28 cellular contexts compared by ENCODE assay signal in genomic region chr6:41599015-41599835, GRCh38. TPM values are rescaled to one million over a fixed set of nuclear protein-coding genes. Genes with fewer than 3 reads are reported as not detected.
A peak's percentile ranks its signal among the peaks of the same experiment; 100 is the strongest.
DNase-seq lines count a peak whose midpoint lies in the region; ATAC-seq and TF ChIP-seq lines count a peak whose summit lies in the region.
"Had no signal": no experiment of that assay in that cellular context is flagged by ENCODE, and none has a peak within 500 bp of the region (broad histone marks: within the 10 kb centered on the region; RNA-seq: fewer than 3 reads in every experiment).

No MANE protein-coding gene starts in this region.

- H3K36me3 ChIP-seq in HEK293 (ENCODE audit: control insufficient read depth in 2 of 2, insufficient read depth in 1 of 2, low read length in 2 of 2): peaks cover 7 to 32% of the 10 kb centered on the region in 2 experiments; a peak in 2 of 3 replicates

- no peaks in the 10 kb centered on the region for H3K4me1 ChIP-seq in HEK293 (ENCODE audit: control insufficient read depth, insufficient read depth, low read length)

- no peak for TF ChIP-seq CTCF in HEK293 (tag by site-specific recombination; IDR thresholded peaks at IDR 0.05)

- H3K9me3 Mint-ChIP-seq in activated naive CD4-positive, alpha-beta T cell treated with anti-CD3 and anti-CD28 coated beads for 36 hours: no peaks in the 10 kb centered on the region
- no peaks in the 10 kb centered on the region for H3K9me3 Mint-ChIP-seq in stimulated activated effector memory CD8-positive, alpha-beta T cell treated with anti-CD3 and anti-CD28 coated beads, Interleukin-12 subunit alpha, Interleukin-12 subunit beta, amount 100 ng/mL, for 72 hours
- H3K9me3 Mint-ChIP-seq: IgD-negative memory B cell; stimulated activated memory B cell treated with anti-CD40 and anti-IgM and Interleukin-4, amounts not matched to agents 10 μg/mL and 1 μg/mL and 100 μg/mL, for 72 hours had no signal

- intact Hi-C loops in activated naive CD4-positive, alpha-beta T cell treated with anti-CD3 and anti-CD28 coated beads for 36 hours (cut with micrococcal nuclease): no loop called here

- H3K4me3 Mint-ChIP-seq in activated naive CD4-positive, alpha-beta T cell treated with anti-CD3 and anti-CD28 coated beads for 36 hours: no peak overlapping the region
- no peak overlapping the region for H3K4me3 Mint-ChIP-seq in stimulated activated effector memory CD8-positive, alpha-beta T cell treated with anti-CD3 and anti-CD28 coated beads, Interleukin-12 subunit alpha, Interleukin-12 subunit beta, amount 100 ng/mL, for 72 hours
- H3K4me3 Mint-ChIP-seq: IgD-negative memory B cell; stimulated activated memory B cell treated with anti-CD40 and anti-IgM and Interleukin-4, amounts not matched to agents 10 μg/mL and 1 μg/mL and 100 μg/mL, for 72 hours had no signal

- no peak for ATAC-seq in stimulated activated effector memory CD8-positive, alpha-beta T cell treated with anti-CD3 and anti-CD28 coated beads, Interleukin-12 subunit alpha, Interleukin-12 subunit beta, amount 100 ng/mL, for 72 hours
- ATAC-seq: stimulated activated memory B cell treated with anti-CD40 and anti-IgM and Interleukin-4, amounts not matched to agents 10 μg/mL and 1 μg/mL and 100 μg/mL, for 72 hours had no signal

- H3K36me3 Mint-ChIP-seq in activated naive CD4-positive, alpha-beta T cell treated with anti-CD3 and anti-CD28 coated beads for 36 hours (ENCODE audit: low read depth): no peaks in the 10 kb centered on the region
- peaks cover 20% of the 10 kb centered on the region for H3K36me3 Mint-ChIP-seq in stimulated activated effector memory CD8-positive, alpha-beta T cell treated with anti-CD3 and anti-CD28 coated beads, Interleukin-12 subunit alpha, Interleukin-12 subunit beta, amount 100 ng/mL, for 72 hours

- H3K4me1 Mint-ChIP-seq in activated naive CD4-positive, alpha-beta T cell treated with anti-CD3 and anti-CD28 coated beads for 36 hours (ENCODE audit: low read depth): peaks cover 4% of the 10 kb centered on the region
- H3K4me1 Mint-ChIP-seq in stimulated activated effector memory CD8-positive, alpha-beta T cell treated with anti-CD3 and anti-CD28 coated beads, Interleukin-12 subunit alpha, Interleukin-12 subunit beta, amount 100 ng/mL, for 72 hours: peaks cover 10% of the 10 kb centered on the region

- DNase-seq in activated naive CD4-positive, alpha-beta T cell treated with anti-CD3 and anti-CD28 coated beads, Interleukin-2, amount 50 U/mL, for 16 hours: peak; percentile 5
- DNase-seq in activated naive CD4-positive, alpha-beta T cell treated with anti-CD3 and anti-CD28 coated beads for 36 hours: no peak
- DNase-seq in iPS-NIHi11 (ENCODE audit: low spot score) (peak; percentile 53), mucosa of gallbladder (ENCODE audit: low spot score) (no peak), NCI-H82 treated with DMSO at 0.1 percent for 48 hours (lab: John Stamatoyannopoulos, UW; ENCODE audit: unreplicated experiment) (no peak), NCI-H1092 treated with DMSO at 0.1 percent for 48 hours (lab: John Stamatoyannopoulos, UW) (no peak)
- no peak for DNase-seq in stimulated activated effector memory CD8-positive, alpha-beta T cell treated with anti-CD3 and anti-CD28 coated beads, Interleukin-12 subunit alpha, Interleukin-12 subunit beta, amount 100 ng/mL, for 72 hours (ENCODE audit: low spot score in 2 of 2)
- DNase-seq: ACHN; activated CD4-positive, alpha-beta T cell treated with anti-CD3 and anti-CD28 coated beads, Interleukin-2, amount 50 U/mL, for 1 hour; activated naive CD4-positive, alpha-beta T cell; activated T-cell treated with anti-CD3 and anti-CD28 coated beads, Interleukin-2, amount 50 U/mL, for 48 hours; adrenal gland; brain microvascular endothelial cell; effector CD4-positive, alpha-beta T cell; glutamatergic neuron; kidney glomerular epithelial cell; mesendoderm; NCI-H1105; NCI-H446 treated with DMSO at 0.1 percent for 48 hours; SHP77; stimulated activated CD4-positive, alpha-beta T cell treated with anti-CD3 and anti-CD28 coated beads, Interleukin-4, amount 100 ng/mL, for 24 hours; T1000 had no signal

- POLR2A ChIA-PET in HEK293 (lab: Yijun Ruan, JAX): no interaction called here

- CTCF ChIA-PET in activated naive CD4-positive, alpha-beta T cell treated with anti-CD3 and anti-CD28 coated beads for 36 hours (lab: Charles Lee): interaction anchor here (1.9 kb wide), 1 partner anchor 84 kb away, joined by 10 read pairs; no protein-coding TSS in a partner anchor
- CTCF ChIA-PET in HEK293 (lab: Yijun Ruan, JAX): interaction anchor here (0.8 to 13.7 kb wide), 4 partner anchors 88 to 231 kb away, joined by 3 to 195 read pairs (median 75); no protein-coding TSS in a partner anchor

- no peak overlapping the region for H3K27ac ChIP-seq in HEK293 (ENCODE audit: extremely low read depth, low read depth, low read length)
- H3K27ac ChIP-seq: adrenal gland, brain microvascular endothelial cell, right lobe of liver had no signal

- no peak overlapping the region for H3K4me3 ChIP-seq in HEK293 (ENCODE audit: low read depth, low read length)
- H3K4me3 ChIP-seq: adrenal gland, right lobe of liver had no signal

- H3K27ac Mint-ChIP-seq in activated naive CD4-positive, alpha-beta T cell treated with anti-CD3 and anti-CD28 coated beads for 36 hours: no peak overlapping the region
- peak overlapping the region; percentile 20 for H3K27ac Mint-ChIP-seq in stimulated activated effector memory CD8-positive, alpha-beta T cell treated with anti-CD3 and anti-CD28 coated beads, Interleukin-12 subunit alpha, Interleukin-12 subunit beta, amount 100 ng/mL, for 72 hours
- H3K27ac Mint-ChIP-seq: IgD-negative memory B cell; progenitor cell of endocrine pancreas; stimulated activated memory B cell treated with anti-CD40 and anti-IgM and Interleukin-4, amounts not matched to agents 10 μg/mL and 1 μg/mL and 100 μg/mL, for 72 hours had no signal

- no peaks in the 10 kb centered on the region for H3K9me3 ChIP-seq in HEK293 (ENCODE audit: control insufficient read depth, insufficient read depth, low read depth, low read length)
- H3K9me3 ChIP-seq: adrenal gland, right lobe of liver had no signal

- no peaks in the 10 kb centered on the region for H3K27me3 Mint-ChIP-seq in activated naive CD4-positive, alpha-beta T cell treated with anti-CD3 and anti-CD28 coated beads for 36 hours (ENCODE audit: low read depth)
- H3K27me3 Mint-ChIP-seq: IgD-negative memory B cell; progenitor cell of endocrine pancreas; stimulated activated memory B cell treated with anti-CD40 and anti-IgM and Interleukin-4, amounts not matched to agents 10 μg/mL and 1 μg/mL and 100 μg/mL, for 72 hours had no signal

TF ChIP-seq in HEK293, 187 proteins besides CTCF, POLR2A, EP300 and RAD21:
- TF ChIP-seq ZFHX2 (tag by site-specific recombination; conservative IDR thresholded peaks at IDR 0.05): peak; percentile 53
- TF ChIP-seq PATZ1 (tag by site-specific recombination; IDR thresholded peaks at IDR 0.05): peak; percentile 25; the same call in 1 of the 2 replicates
- TF ChIP-seq ZNF530 (tag by site-specific recombination; IDR thresholded peaks at IDR 0.05; ENCODE audit: low read depth): no peak
- TF ChIP-seq GLIS2 (tag by site-specific recombination; IDR thresholded peaks at IDR 0.05): peak; percentile 20; the same call in 1 of the 2 replicates

RNA-seq across cellular contexts. Expression of gene MDFI, which starts 39.0 kb away (rescaled TPM):
- not detected for total RNA-seq in activated naive CD4-positive, alpha-beta T cell treated with anti-CD3 and anti-CD28 coated beads for 36 hours
- 7.3 TPM for total RNA-seq in mucosa of gallbladder
- total RNA-seq: myocyte had no signal

RNA-seq across cellular contexts. Expression of gene FOXP4, which starts 53.0 kb away (rescaled TPM):
- 10 to 100 TPM; 15.9 to 16.0 TPM for total RNA-seq in activated naive CD4-positive, alpha-beta T cell treated with anti-CD3 and anti-CD28 coated beads for 36 hours
- 66.5 TPM for total RNA-seq in mucosa of gallbladder

Comparison
In these comparisons a context has a peak if more than half of its experiments do, and no peak if none do; other contexts are left out.
1. DNase-seq: peak in activated naive CD4-positive, alpha-beta T cell treated with anti-CD3 and anti-CD28 coated beads, Interleukin-2, amount 50 U/mL, for 16 hours (single experiment) and iPS-NIHi11 (single experiment); none in activated naive CD4-positive, alpha-beta T cell treated with anti-CD3 and anti-CD28 coated beads for 36 hours (single experiment), stimulated activated effector memory CD8-positive, alpha-beta T cell treated with anti-CD3 and anti-CD28 coated beads, Interleukin-12 subunit alpha, Interleukin-12 subunit beta, amount 100 ng/mL, for 72 hours (0 of 2), mucosa of gallbladder (single experiment), NCI-H82 treated with DMSO at 0.1 percent for 48 hours (single experiment) and NCI-H1092 treated with DMSO at 0.1 percent for 48 hours (single experiment).